Comparison of ENCODE assay signal across 12 cellular contexts in the genomic region with DNA sequence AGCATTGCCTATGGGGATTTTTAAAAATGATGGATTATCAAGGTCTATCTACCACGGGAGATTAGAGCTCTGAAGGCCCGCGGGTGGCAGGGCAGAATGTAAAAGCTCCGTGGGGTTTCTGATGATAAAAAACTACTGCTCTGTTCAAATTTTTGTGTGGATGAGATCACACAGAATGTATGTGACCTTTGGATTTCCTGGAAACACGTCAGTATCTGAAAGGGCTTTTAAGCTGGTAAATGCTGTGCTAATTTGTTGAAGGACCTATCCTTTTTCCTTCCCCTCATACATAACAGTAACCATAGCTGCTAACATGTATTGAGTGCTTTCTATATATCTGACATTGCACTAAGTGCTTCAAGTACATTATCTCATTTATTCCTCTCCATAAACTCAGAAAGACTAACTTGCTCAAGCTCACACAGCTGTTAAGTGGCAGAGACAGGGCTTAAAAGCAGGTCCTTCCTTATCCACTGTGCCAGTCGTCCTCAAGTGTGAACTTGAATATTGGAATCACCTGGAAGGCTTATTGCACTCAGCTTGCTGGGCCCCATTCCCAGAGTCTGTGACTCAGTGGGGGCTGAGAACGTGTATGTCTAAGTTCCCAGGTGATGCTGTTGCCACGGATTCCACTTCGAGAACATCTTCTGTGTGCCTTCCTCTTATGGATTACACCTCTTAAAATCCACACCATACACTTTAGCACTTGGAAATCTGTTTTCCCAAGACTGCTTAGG. TPM values are rescaled to one million over a fixed set of nuclear protein-coding genes. Genes with fewer than 3 reads are reported as not detected.
DNase-seq lines count a peak whose midpoint lies in the region; ATAC-seq and TF ChIP-seq lines count a peak whose summit lies in the region.
"Had no signal": no experiment of that assay in that cellular context is flagged by ENCODE, and none has a peak within 500 bp of the region (broad histone marks: within the 10 kb centered on the region; RNA-seq: fewer than 3 reads in every experiment).

No MANE protein-coding gene starts in this region.

- no peaks in the 10 kb centered on the region for H3K36me3 ChIP-seq in osteoblast (ENCODE audit: insufficient read depth, low read length)

- DNase-seq in T-helper 1 cell = no peak
- DNase-seq in M059J (ENCODE audit: low read depth) = peak; percentile 28
- peak; percentile 36 to 38 for DNase-seq in cardiac fibroblast (ENCODE audit: low read depth in 2 of 2)
- no peak for DNase-seq in naive thymus-derived CD8-positive, alpha-beta T cell
- DNase-seq in osteoblast (ENCODE audit: insufficient read length, low spot score, missing footprints) = no peak
- DNase-seq: amygdala; NCI-H1048; NCI-H446 treated with DMSO at 0.1 percent for 48 hours; stimulated activated CD8-positive, alpha-beta memory T cell treated with anti-CD3 and anti-CD28 coated beads, Interleukin-4, amount 100 ng/mL, for 48 hours had no signal

- H3K4me3 Mint-ChIP-seq in T-helper 1 cell treated with Interleukin-12 subunit alpha and Interleukin-12 subunit beta and Interleukin-4 antibody, amounts not matched to agents 30 μg/mL and 1 μg/mL, for 36 hours = no peak overlapping the region
- H3K4me3 Mint-ChIP-seq in naive thymus-derived CD8-positive, alpha-beta T cell = peak overlapping the region in 8 of 10 donors; percentile 2 to 65 (median 41)

- TF ChIP-seq CTCF in cardiac fibroblast (IDR thresholded peaks at IDR 0.05; ENCODE audit: low read depth, low read length) = no peak
- TF ChIP-seq CTCF in osteoblast (IDR thresholded peaks at IDR 0.05; ENCODE audit: extremely low read depth, low read depth, low read length) = no peak

- POLR2A ChIA-PET in naive thymus-derived CD8-positive, alpha-beta T cell (lab: Charles Lee) = interaction anchor here (1.4 to 3.8 kb wide), 2 partner anchors 10 to 55 kb away, joined by 3 to 26 read pairs; no protein-coding TSS in a partner anchor

- H3K36me3 Mint-ChIP-seq in T-helper 1 cell treated with Interleukin-12 subunit alpha and Interleukin-12 subunit beta and Interleukin-4 antibody, amounts not matched to agents 30 μg/mL and 1 μg/mL, for 36 hours (ENCODE audit: low read depth) = peaks cover 5% of the 10 kb centered on the region
- peaks cover 0 to 4% (median 0%) of the 10 kb centered on the region in 3 donors for H3K36me3 Mint-ChIP-seq in naive thymus-derived CD8-positive, alpha-beta T cell

- peaks cover 20% of the 10 kb centered on the region for H3K4me1 ChIP-seq in osteoblast (ENCODE audit: insufficient read depth, low read length)

- peak overlapping the region; percentile 37 for H3K27ac Mint-ChIP-seq in T-helper 1 cell treated with Interleukin-12 subunit alpha and Interleukin-12 subunit beta and Interleukin-4 antibody, amounts not matched to agents 30 μg/mL and 1 μg/mL, for 36 hours
- no peak overlapping the region for H3K27ac Mint-ChIP-seq in naive thymus-derived CD8-positive, alpha-beta T cell

- peaks cover 10% of the 10 kb centered on the region for H3K79me2 ChIP-seq in osteoblast (ENCODE audit: insufficient read depth, low read length)

- no peak for ATAC-seq in naive thymus-derived CD8-positive, alpha-beta T cell
- ATAC-seq in GM18909 (IDR thresholded peaks at IDR 0.05; ENCODE audit: poor library complexity, unreplicated experiment) (no peak), HG03175 (IDR thresholded peaks at IDR 0.05; ENCODE audit: unreplicated experiment) (no peak)

- H3K27ac ChIP-seq in osteoblast (ENCODE audit: low read depth, low read length) = no peak overlapping the region

- H3K4me3 ChIP-seq in cardiac fibroblast (replicated peaks in 1 of 2; ENCODE audit: low read depth in 2 of 2, low read length in 2 of 2) = no peak overlapping the region
- H3K4me3 ChIP-seq in osteoblast (ENCODE audit: insufficient read depth, low read length) = no peak overlapping the region

- no peaks in the 10 kb centered on the region for H3K27me3 ChIP-seq in osteoblast (ENCODE audit: insufficient read depth, low read length)

- H2AFZ ChIP-seq in osteoblast (ENCODE audit: low read length) = no peak overlapping the region

- H3K4me2 ChIP-seq in osteoblast (ENCODE audit: insufficient read depth, low read length) = no peak overlapping the region

- H4K20me1 ChIP-seq in osteoblast (ENCODE audit: insufficient read depth, low read length) = no peaks in the 10 kb centered on the region

- H3K4me1 Mint-ChIP-seq in T-helper 1 cell treated with Interleukin-12 subunit alpha and Interleukin-12 subunit beta and Interleukin-4 antibody, amounts not matched to agents 30 μg/mL and 1 μg/mL, for 36 hours (ENCODE audit: low read depth) = peaks cover 31% of the 10 kb centered on the region
- peaks cover 6 to 26% (median 18%) of the 10 kb centered on the region in 4 donors for H3K4me1 Mint-ChIP-seq in naive thymus-derived CD8-positive, alpha-beta T cell

- H3K9me3 Mint-ChIP-seq in T-helper 1 cell treated with Interleukin-12 subunit alpha and Interleukin-12 subunit beta and Interleukin-4 antibody, amounts not matched to agents 30 μg/mL and 1 μg/mL, for 36 hours = no peaks in the 10 kb centered on the region
- H3K9me3 Mint-ChIP-seq in naive thymus-derived CD8-positive, alpha-beta T cell = no peaks in the 10 kb centered on the region

- no peaks in the 10 kb centered on the region for H3K9me3 ChIP-seq in osteoblast (ENCODE audit: low read depth, low read length)

- peaks cover 36% of the 10 kb centered on the region for H3K27me3 Mint-ChIP-seq in T-helper 1 cell treated with Interleukin-12 subunit alpha and Interleukin-12 subunit beta and Interleukin-4 antibody, amounts not matched to agents 30 μg/mL and 1 μg/mL, for 36 hours (ENCODE audit: low read depth)
- H3K27me3 Mint-ChIP-seq in naive thymus-derived CD8-positive, alpha-beta T cell = peaks cover 2 to 31% (median 12%) of the 10 kb centered on the region in 5 donors

RNA-seq across cellular contexts. Expression of gene TMEM242, which starts 1.9 kb away (rescaled TPM):
- total RNA-seq in M059J (2014; rRNA removed; shearing (Covaris generic)) = 10.7 and 11.8 TPM in 2 replicates
- 10 to 100 TPM; 13.0 to 14.4 TPM for total RNA-seq in naive thymus-derived CD8-positive, alpha-beta T cell
- polyA plus RNA-seq in naive thymus-derived CD8-positive, alpha-beta T cell = 10 to 100 TPM in 2 of 3 donors, 1 to 10 TPM in 1; 9.5 to 14.3 (median 10.8) TPM
- 5.6 and 6.2 TPM in 2 replicates for total RNA-seq in osteoblast

RNA-seq across cellular contexts. Expression of gene ZDHHC14, which starts 55.8 kb away (rescaled TPM):
- total RNA-seq in M059J (2014; rRNA removed; shearing (Covaris generic)) = 7.6 and 12.1 TPM in 2 replicates
- total RNA-seq in naive thymus-derived CD8-positive, alpha-beta T cell = 1 to 10 TPM; 1.7 to 1.9 TPM
- polyA plus RNA-seq in naive thymus-derived CD8-positive, alpha-beta T cell = 1 to 10 TPM in 2 of 3 donors, under 1 TPM in 1; 0.09 to 1.4 (median 1.0) TPM
- total RNA-seq in osteoblast = 1.4 and 1.8 TPM in 2 replicates

Comparison
In these comparisons a context has a peak if more than half of its experiments do, and no peak if none do; other contexts are left out.
1. DNase-seq: peak in M059J (single experiment) and cardiac fibroblast (2 of 2); none in T-helper 1 cell (0 of 5), naive thymus-derived CD8-positive, alpha-beta T cell (0 of 10) and osteoblast (single experiment).